18 cellular contexts compared by ENCODE assay signal in the genomic region with DNA sequence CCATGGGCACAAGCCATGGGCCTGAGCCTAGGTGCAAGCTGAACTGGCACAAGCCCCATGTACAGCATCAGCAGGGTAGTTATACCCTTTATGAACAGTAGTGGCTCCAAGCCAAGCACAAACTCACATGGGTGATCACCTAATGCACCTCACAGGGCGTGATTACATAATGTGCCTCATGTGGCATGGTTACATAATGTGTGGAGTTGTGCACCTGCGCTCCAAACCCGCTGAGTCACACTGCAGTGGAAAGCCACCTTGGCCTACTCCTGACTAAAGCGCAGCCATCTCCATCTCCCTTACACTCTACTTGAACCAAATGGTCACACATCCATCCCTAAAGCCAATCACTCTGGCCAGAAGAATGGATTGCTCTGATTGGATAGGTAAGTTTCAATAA.
A peak's percentile ranks its signal among the peaks of the same experiment; 100 is the strongest.
DNase-seq lines count a peak whose midpoint lies in the region; ATAC-seq and TF ChIP-seq lines count a peak whose summit lies in the region.
"Had no signal": no experiment of that assay in that cellular context is flagged by ENCODE, and none has a peak within 500 bp of the region (broad histone marks: within the 10 kb centered on the region; RNA-seq: fewer than 3 reads in every experiment).

No MANE protein-coding gene starts in this region.

- no peak for TF ChIP-seq CTCF in activated CD8-positive, alpha-beta T cell treated with anti-CD3 and anti-CD28 coated beads for 36 hours (IDR thresholded peaks at IDR 0.05)
- TF ChIP-seq CTCF in LNCaP clone FGC (IDR thresholded peaks at IDR 0.05; ENCODE audit: control insufficient read depth, extremely low read depth, insufficient read depth): no peak
- no peak for TF ChIP-seq CTCF in endothelial cell (IDR thresholded peaks at IDR 0.05; ENCODE audit: unreplicated experiment)
- no peak for TF ChIP-seq CTCF in GM10266 (IDR thresholded peaks at IDR 0.05; ENCODE audit: control insufficient read depth, insufficient read depth, low read depth, missing control alignments)

- H3K4me3 Mint-ChIP-seq in activated CD8-positive, alpha-beta T cell treated with anti-CD3 and anti-CD28 coated beads for 36 hours: no peak overlapping the region
- no peak overlapping the region for H3K4me3 Mint-ChIP-seq in activated CD8-positive, alpha-beta T cell treated with anti-CD3 and anti-CD28 coated beads, Interleukin-2, amount 10 ng/mL, durations not matched to agents 7 days and 5 days
- peak overlapping the region; percentile 8 for H3K4me3 Mint-ChIP-seq in endothelial cell (ENCODE audit: unreplicated experiment)
- H3K4me3 Mint-ChIP-seq: activated B cell treated with CpG ODN at 0.5 μM for 24 hours; activated naive CD4-positive, alpha-beta T cell treated with anti-CD3 and anti-CD28 coated beads, Interleukin-2, amount 50 U/mL, for 24 hours; dendritic cell treated with granulocyte-macrophage colony-stimulating factor and Interleukin-4, amounts not matched to agents 40 ng/mL and 50 ng/mL, for 4 days had no signal

- H3K27ac Mint-ChIP-seq in activated CD8-positive, alpha-beta T cell treated with anti-CD3 and anti-CD28 coated beads for 36 hours: no peak overlapping the region
- H3K27ac Mint-ChIP-seq in activated CD8-positive, alpha-beta T cell treated with anti-CD3 and anti-CD28 coated beads, Interleukin-2, amount 10 ng/mL, durations not matched to agents 7 days and 5 days: no peak overlapping the region
- H3K27ac Mint-ChIP-seq in endothelial cell (ENCODE audit: unreplicated experiment): no peak overlapping the region
- H3K27ac Mint-ChIP-seq: activated B cell treated with CpG ODN at 0.5 μM for 24 hours; activated naive CD4-positive, alpha-beta T cell treated with anti-CD3 and anti-CD28 coated beads, Interleukin-2, amount 50 U/mL, for 24 hours; dendritic cell treated with granulocyte-macrophage colony-stimulating factor and Interleukin-4, amounts not matched to agents 40 ng/mL and 50 ng/mL, for 4 days had no signal

- no peak overlapping the region for H3K4me3 ChIP-seq in LNCaP clone FGC (ENCODE audit: low read depth, low read length)
- H3K4me3 ChIP-seq: esophagus muscularis mucosa, heart right ventricle, right lobe of liver had no signal

- intact Hi-C loops in activated CD8-positive, alpha-beta T cell treated with anti-CD3 and anti-CD28 coated beads for 36 hours (cut with micrococcal nuclease): no loop called here

- H3K27me3 Mint-ChIP-seq in activated CD8-positive, alpha-beta T cell treated with anti-CD3 and anti-CD28 coated beads for 36 hours: no peaks in the 10 kb centered on the region
- no peaks in the 10 kb centered on the region for H3K27me3 Mint-ChIP-seq in activated CD8-positive, alpha-beta T cell treated with anti-CD3 and anti-CD28 coated beads, Interleukin-2, amount 10 ng/mL, durations not matched to agents 7 days and 5 days (ENCODE audit: low read depth)
- H3K27me3 Mint-ChIP-seq in endothelial cell (ENCODE audit: unreplicated experiment): no peaks in the 10 kb centered on the region
- H3K27me3 Mint-ChIP-seq: activated naive CD4-positive, alpha-beta T cell treated with anti-CD3 and anti-CD28 coated beads, Interleukin-2, amount 50 U/mL, for 24 hours; dendritic cell treated with granulocyte-macrophage colony-stimulating factor and Interleukin-4, amounts not matched to agents 40 ng/mL and 50 ng/mL, for 4 days had no signal

- H3K9me3 Mint-ChIP-seq in activated CD8-positive, alpha-beta T cell treated with anti-CD3 and anti-CD28 coated beads for 36 hours: peaks cover 2% of the 10 kb centered on the region
- no peaks in the 10 kb centered on the region for H3K9me3 Mint-ChIP-seq in activated CD8-positive, alpha-beta T cell treated with anti-CD3 and anti-CD28 coated beads, Interleukin-2, amount 10 ng/mL, durations not matched to agents 7 days and 5 days (ENCODE audit: insufficient read depth)
- peaks cover 6% of the 10 kb centered on the region for H3K9me3 Mint-ChIP-seq in endothelial cell (ENCODE audit: unreplicated experiment)

- peak; percentile 19 for DNase-seq in activated CD8-positive, alpha-beta T cell treated with anti-CD3 and anti-CD28 coated beads for 36 hours
- DNase-seq in activated CD8-positive, alpha-beta T cell treated with anti-CD3 and anti-CD28 coated beads, Interleukin-2, amount 10 ng/mL, durations not matched to agents 7 days and 5 days: no peak
- DNase-seq in LNCaP clone FGC (ENCODE audit: low read depth) (peak; percentile 3), endothelial cell (ENCODE audit: low spot score) (peak; percentile 10), retina (peak; percentile 7), NK-92 (lab: John Stamatoyannopoulos, UW; ENCODE audit: unreplicated experiment) (no peak), GM10266 (ENCODE audit: extremely low spot score) (no peak)
- DNase-seq: activated B cell treated with CpG ODN at 0.5 μM for 24 hours, activated T-cell treated with anti-CD3 and anti-CD28 coated beads for 4 hours, heart right ventricle, midbrain, NCI-H1092 treated with DMSO at 0.1 percent for 48 hours, right lobe of liver, SHP77 treated with DMSO at 0.1 percent for 48 hours had no signal

- H3K36me3 Mint-ChIP-seq in activated CD8-positive, alpha-beta T cell treated with anti-CD3 and anti-CD28 coated beads for 36 hours (ENCODE audit: low read depth): no peaks in the 10 kb centered on the region
- no peaks in the 10 kb centered on the region for H3K36me3 Mint-ChIP-seq in activated CD8-positive, alpha-beta T cell treated with anti-CD3 and anti-CD28 coated beads, Interleukin-2, amount 10 ng/mL, durations not matched to agents 7 days and 5 days (ENCODE audit: low read depth)
- H3K36me3 Mint-ChIP-seq in endothelial cell (ENCODE audit: low read depth, unreplicated experiment): peaks cover 16% of the 10 kb centered on the region
- H3K36me3 Mint-ChIP-seq: activated naive CD4-positive, alpha-beta T cell treated with anti-CD3 and anti-CD28 coated beads, Interleukin-2, amount 50 U/mL, for 24 hours had no signal

- H3K4me1 Mint-ChIP-seq in activated CD8-positive, alpha-beta T cell treated with anti-CD3 and anti-CD28 coated beads for 36 hours (ENCODE audit: low read depth): no peaks in the 10 kb centered on the region
- H3K4me1 Mint-ChIP-seq in activated CD8-positive, alpha-beta T cell treated with anti-CD3 and anti-CD28 coated beads, Interleukin-2, amount 10 ng/mL, durations not matched to agents 7 days and 5 days (ENCODE audit: low read depth): no peaks in the 10 kb centered on the region
- no peaks in the 10 kb centered on the region for H3K4me1 Mint-ChIP-seq in endothelial cell (ENCODE audit: unreplicated experiment)
- H3K4me1 Mint-ChIP-seq: activated B cell treated with CpG ODN at 0.5 μM for 24 hours; activated naive CD4-positive, alpha-beta T cell treated with anti-CD3 and anti-CD28 coated beads, Interleukin-2, amount 50 U/mL, for 24 hours had no signal

- POLR2A ChIA-PET in activated CD8-positive, alpha-beta T cell treated with anti-CD3 and anti-CD28 coated beads for 36 hours (lab: Charles Lee): no interaction called here
- POLR2A ChIA-PET in activated CD8-positive, alpha-beta T cell treated with anti-CD3 and anti-CD28 coated beads, Interleukin-2, amount 10 ng/mL, durations not matched to agents 7 days and 5 days (lab: Charles Lee): no interaction called here

- CTCF ChIA-PET in activated CD8-positive, alpha-beta T cell treated with anti-CD3 and anti-CD28 coated beads for 36 hours (lab: Charles Lee): no interaction called here
- CTCF ChIA-PET in activated CD8-positive, alpha-beta T cell treated with anti-CD3 and anti-CD28 coated beads, Interleukin-2, amount 10 ng/mL, durations not matched to agents 7 days and 5 days (lab: Charles Lee): interaction anchor here (0.6 kb wide), 1 partner anchor 25 kb away, joined by 3 read pairs; no protein-coding TSS in a partner anchor

- no peak for ATAC-seq in activated CD8-positive, alpha-beta T cell treated with anti-CD3 and anti-CD28 coated beads for 36 hours
- no peak for ATAC-seq in activated CD8-positive, alpha-beta T cell treated with anti-CD3 and anti-CD28 coated beads, Interleukin-2, amount 10 ng/mL, durations not matched to agents 7 days and 5 days
- ATAC-seq in GM18868 (IDR thresholded peaks at IDR 0.05; ENCODE audit: unreplicated experiment): no peak
- ATAC-seq: heart right ventricle, right lobe of liver had no signal

Comparison
In these comparisons a context has a peak if more than half of its experiments do, and no peak if none do; other contexts are left out.
1. DNase-seq: peak in activated CD8-positive, alpha-beta T cell treated with anti-CD3 and anti-CD28 coated beads for 36 hours (single experiment), LNCaP clone FGC (single experiment), endothelial cell (single experiment) and retina (single experiment); none in activated CD8-positive, alpha-beta T cell treated with anti-CD3 and anti-CD28 coated beads, Interleukin-2, amount 10 ng/mL, durations not matched to agents 7 days and 5 days (single experiment), NK-92 (single experiment) and GM10266 (single experiment).